8 cellular contexts compared by ENCODE assay signal in the genomic region with DNA sequence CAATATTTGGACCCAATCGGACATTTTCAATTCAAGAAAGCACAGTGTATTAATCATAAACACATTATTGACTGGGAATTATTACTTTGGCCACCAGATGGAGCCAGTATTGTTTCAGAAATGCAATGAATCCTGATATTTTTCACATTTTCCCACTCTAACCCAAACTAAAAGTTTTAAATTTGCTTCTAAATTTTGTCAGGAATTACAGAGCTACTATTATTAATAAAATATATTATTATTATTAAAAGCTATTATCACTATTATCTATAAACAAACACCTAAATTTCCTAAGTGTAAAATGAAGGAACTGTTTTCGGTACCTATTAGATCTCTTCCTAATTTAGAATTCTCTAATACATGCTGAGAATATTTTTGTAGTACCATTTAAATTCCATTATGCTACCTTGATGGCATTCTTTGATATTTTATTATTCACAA.
DNase-seq lines count a peak whose midpoint lies in the region; ATAC-seq and TF ChIP-seq lines count a peak whose summit lies in the region.

No MANE protein-coding gene starts in this region.

- H3K9me3 ChIP-seq in MM.1S (replicated peaks; ENCODE audit: insufficient read depth, low read length) (no peaks in the 10 kb centered on the region), neural progenitor cell (ENCODE audit: low read depth) (no peaks in the 10 kb centered on the region)

- no peaks in the 10 kb centered on the region for H3K36me3 Mint-ChIP-seq in neural progenitor cell
- H3K36me3 Mint-ChIP-seq in activated T-helper 2 cell treated with anti-CD3 and anti-CD28 coated beads, Interferon-gamma antibody, Interleukin-2, Interleukin-4, amounts not matched to agents 10 μg/mL and 5 μg/mL and 100 μg/mL, durations not matched to agents 14 hours and 24 hours and 36 hours (ENCODE audit: low read depth), result no peaks in the 10 kb centered on the region
- no peaks in the 10 kb centered on the region for H3K36me3 Mint-ChIP-seq in natural killer cell

- H3K4me1 Mint-ChIP-seq in neural progenitor cell (peaks cover 6% of the 10 kb centered on the region), natural killer cell (no peaks in the 10 kb centered on the region)
- H3K4me1 Mint-ChIP-seq in activated T-helper 2 cell treated with anti-CD3 and anti-CD28 coated beads, Interferon-gamma antibody, Interleukin-2, Interleukin-4, amounts not matched to agents 10 μg/mL and 5 μg/mL and 100 μg/mL, durations not matched to agents 14 hours and 24 hours and 36 hours (ENCODE audit: low read depth), result no peaks in the 10 kb centered on the region

- H3K79me2 ChIP-seq in MM.1S (ENCODE audit: low read length), result no peaks in the 10 kb centered on the region
- H3K79me2 ChIP-seq in neural progenitor cell (ENCODE audit: low read depth), result no peaks in the 10 kb centered on the region

- H3K36me3 ChIP-seq in MM.1S (replicated peaks; ENCODE audit: insufficient read depth, low read length) (no peaks in the 10 kb centered on the region), neural progenitor cell (no peaks in the 10 kb centered on the region)

- no peaks in the 10 kb centered on the region for H3K9me2 ChIP-seq in MM.1S (replicated peaks; ENCODE audit: insufficient read depth, low read length)

- H3K9me3 Mint-ChIP-seq in neural progenitor cell, result no peaks in the 10 kb centered on the region
- no peaks in the 10 kb centered on the region for H3K9me3 Mint-ChIP-seq in activated T-helper 2 cell treated with anti-CD3 and anti-CD28 coated beads, Interferon-gamma antibody, Interleukin-2, Interleukin-4, amounts not matched to agents 10 μg/mL and 5 μg/mL and 100 μg/mL, durations not matched to agents 14 hours and 24 hours and 36 hours
- peaks cover 3 to 4% of the 10 kb centered on the region in 2 donors for H3K9me3 Mint-ChIP-seq in natural killer cell

- intact Hi-C loops in activated T-helper 2 cell treated with anti-CD3 and anti-CD28 coated beads, Interferon-gamma antibody, Interleukin-2, Interleukin-4, amounts not matched to agents 10 μg/mL and 5 μg/mL and 100 μg/mL, durations not matched to agents 14 hours and 24 hours and 36 hours (cut with micrococcal nuclease), result loop anchor here (5.0 kb wide), 1 partner anchor 548 kb away; no protein-coding TSS in a partner anchor
- intact Hi-C loops in natural killer cell (cut with micrococcal nuclease), result no loop called here

- H3K4me2 ChIP-seq in MM.1S (ENCODE audit: low read depth, low read length), result no peak overlapping the region
- no peak overlapping the region for H3K4me2 ChIP-seq in neural progenitor cell

- H3K27ac Mint-ChIP-seq in neural progenitor cell (no peak overlapping the region), natural killer cell (no peak overlapping the region)
- H3K27ac Mint-ChIP-seq in activated T-helper 2 cell treated with anti-CD3 and anti-CD28 coated beads, Interferon-gamma antibody, Interleukin-2, Interleukin-4, amounts not matched to agents 10 μg/mL and 5 μg/mL and 100 μg/mL, durations not matched to agents 14 hours and 24 hours and 36 hours, result no peak overlapping the region

- H3K4me3 Mint-ChIP-seq in neural progenitor cell (no peak overlapping the region), natural killer cell (no peak overlapping the region)
- H3K4me3 Mint-ChIP-seq in activated T-helper 2 cell treated with anti-CD3 and anti-CD28 coated beads, Interferon-gamma antibody, Interleukin-2, Interleukin-4, amounts not matched to agents 10 μg/mL and 5 μg/mL and 100 μg/mL, durations not matched to agents 14 hours and 24 hours and 36 hours (ENCODE audit: low read depth), result no peak overlapping the region

- H3K9ac ChIP-seq in MM.1S (ENCODE audit: low read length) (no peak overlapping the region), neural progenitor cell (no peak overlapping the region)

- H3K27ac ChIP-seq in MM.1S (ENCODE audit: low read length), result no peak overlapping the region
- no peak overlapping the region for H3K27ac ChIP-seq in neural progenitor cell

- DNase-seq in ELR (ENCODE audit: low read depth) (peak; percentile 49), MM.1S (no peak), cerebellum (ENCODE audit: low spot score) (peak; percentile 44), neural progenitor cell (ENCODE audit: low spot score) (no peak), NK-92 (lab: John Stamatoyannopoulos, UW; ENCODE audit: unreplicated experiment) (no peak), natural killer cell (no peak)
- no peak for DNase-seq in activated T-helper 2 cell treated with anti-CD3 and anti-CD28 coated beads, Interferon-gamma antibody, Interleukin-2, Interleukin-4, amounts not matched to agents 10 μg/mL and 5 μg/mL and 100 μg/mL, durations not matched to agents 14 hours and 24 hours and 36 hours (ENCODE audit: low spot score)

- no peaks in the 10 kb centered on the region for H3K27me3 ChIP-seq in MM.1S (replicated peaks; ENCODE audit: insufficient read depth, low read length)
- H3K27me3 ChIP-seq in neural progenitor cell, result no peaks in the 10 kb centered on the region

- no peak overlapping the region for H2AFZ ChIP-seq in MM.1S (ENCODE audit: low read length)
- no peak overlapping the region for H2AFZ ChIP-seq in neural progenitor cell (replicated peaks)

- H3K4me1 ChIP-seq in MM.1S (ENCODE audit: low read length) (no peaks in the 10 kb centered on the region), neural progenitor cell (no peaks in the 10 kb centered on the region)

- H3F3A ChIP-seq in MM.1S (ENCODE audit: insufficient read depth, low read length) (no peaks in the 10 kb centered on the region), neural progenitor cell (ENCODE audit: low read depth) (no peaks in the 10 kb centered on the region)

- TF ChIP-seq CTCF in MM.1S (IDR thresholded peaks at IDR 0.05; ENCODE audit: low read length) (peak; percentile 42), neural progenitor cell (IDR thresholded peaks at IDR 0.05) (peak; percentile 79), natural killer cell (IDR thresholded peaks at IDR 0.05) (no peak)

- no peak for ATAC-seq in GM18870 (IDR thresholded peaks at IDR 0.05; ENCODE audit: unreplicated experiment)
- no peak for ATAC-seq in natural killer cell

- H4K20me1 ChIP-seq in MM.1S (ENCODE audit: insufficient read depth, low read length), result no peaks in the 10 kb centered on the region
- no peaks in the 10 kb centered on the region for H4K20me1 ChIP-seq in neural progenitor cell (ENCODE audit: low read depth)

- H3K4me3 ChIP-seq in MM.1S (ENCODE audit: low read length), result no peak overlapping the region
- no peak overlapping the region for H3K4me3 ChIP-seq in neural progenitor cell

- H3K27me3 Mint-ChIP-seq in neural progenitor cell (ENCODE audit: insufficient read depth, low read depth) (no peaks in the 10 kb centered on the region), natural killer cell (ENCODE audit: low read depth in 2 of 2) (peaks cover 6% of the 10 kb centered on the region in 2 donors)
- no peaks in the 10 kb centered on the region for H3K27me3 Mint-ChIP-seq in activated T-helper 2 cell treated with anti-CD3 and anti-CD28 coated beads, Interferon-gamma antibody, Interleukin-2, Interleukin-4, amounts not matched to agents 10 μg/mL and 5 μg/mL and 100 μg/mL, durations not matched to agents 14 hours and 24 hours and 36 hours (ENCODE audit: low read depth)

Comparison
In these comparisons a context has a peak if more than half of its experiments do, and no peak if none do; other contexts are left out.
1. DNase-seq: peak in ELR (single experiment) and cerebellum (single experiment); none in MM.1S (single experiment), neural progenitor cell (single experiment), NK-92 (single experiment), activated T-helper 2 cell treated with anti-CD3 and anti-CD28 coated beads, Interferon-gamma antibody, Interleukin-2, Interleukin-4, amounts not matched to agents 10 μg/mL and 5 μg/mL and 100 μg/mL, durations not matched to agents 14 hours and 24 hours and 36 hours (single experiment) and natural killer cell (single experiment).